In genomic region chr19:14475251-14476073, GRCh38 we compare ENCODE assay signal across 8 cellular contexts. TPM values are rescaled to one million over a fixed set of nuclear protein-coding genes. Genes with fewer than 3 reads are reported as not detected.
DNase-seq lines count a peak whose midpoint lies in the region; ATAC-seq and TF ChIP-seq lines count a peak whose summit lies in the region.

PTGER1 (minus strand) TSS chr19:14475354; CDS start chr19:14474320, 1,034 bp downstream.

- H3K4me3 ChIP-seq in heart right ventricle (peak within 1 kb of the TSS in 2 of 10 donors; percentile 13 to 38), SJCRH30 (peak within 1 kb of the TSS; percentile 55)

- WGBS in heart right ventricle, 2 donors, result 17 to 23% methylated on average over 33 of the region's 33 CpGs

- ATAC-seq in heart right ventricle (peak in 1 of 8 donors; percentile 7), GM18868 (IDR thresholded peaks at IDR 0.05; ENCODE audit: unreplicated experiment) (no peak)

- no peaks in the 10 kb centered on the region for H3K9me3 ChIP-seq in heart right ventricle
- no peaks in the 10 kb centered on the region for H3K9me3 ChIP-seq in SJCRH30 (replicated peaks)

- H3K36me3 ChIP-seq in heart right ventricle (peaks cover 0 to 47% (median 30%) of the 10 kb centered on the region in 9 donors), SJCRH30 (peaks cover 18% of the 10 kb centered on the region)

- no peak for DNase-seq in heart right ventricle
- DNase-seq in cardiac septum (ENCODE audit: low spot score), result no peak
- peak; percentile 66 to 76 for DNase-seq in SJCRH30
- DNase-seq in epithelial cell of prostate (ENCODE audit: low read depth, low spot score), result no peak
- peak; percentile 58 for DNase-seq in retina
- no peak for DNase-seq in NCI-H1048 (lab: John Stamatoyannopoulos, UW)
- no peak for DNase-seq in middle frontal gyrus (ENCODE audit: extremely low spot score, low spot score)

- H3K4me1 ChIP-seq in heart right ventricle (peaks cover 11 to 57% (median 33%) of the 10 kb centered on the region in 9 donors), SJCRH30 (peaks cover 9% of the 10 kb centered on the region)

- no peak within 1 kb of the TSS for H3K27ac ChIP-seq in heart right ventricle
- peak within 1 kb of the TSS; percentile 45 for H3K27ac ChIP-seq in SJCRH30
- peak within 1 kb of the TSS; percentile 78 for H3K27ac ChIP-seq in epithelial cell of prostate

- intact Hi-C loops in heart right ventricle (cut with DNase I), result loop anchor here in 1 of 10 donors (10.0 kb wide), 1 partner anchor 341 kb away; the partner anchor contains the start of gene ASF1B
- intact Hi-C loops in cardiac septum (cut with DNase I), result loop anchor here (10.0 kb wide), 1 partner anchor 331 kb away; no protein-coding TSS in a partner anchor

- peak in 7 of 9 donors; percentile 26 to 51 (median 40) for TF ChIP-seq CTCF in heart right ventricle (IDR thresholded peaks at IDR 0.05)

- H3K27me3 ChIP-seq in heart right ventricle (peaks cover 4 to 39% (median 31%) of the 10 kb centered on the region in 7 donors), SJCRH30 (no peaks in the 10 kb centered on the region)

RNA-seq across cellular contexts. Expression of gene PTGER1, which starts in this region (rescaled TPM):
- total RNA-seq in heart right ventricle (under 1 TPM in 1 of 10 donors, not detected in 9; 0.17 TPM), cardiac septum (not detected)
- polyA plus RNA-seq in heart right ventricle, result under 1 TPM in 1 of 2 donors, not detected in 1; 0.16 TPM
- total RNA-seq in SJCRH30 (2014; rRNA removed; shearing (Covaris generic)), result 1.2 and 1.7 TPM in 2 replicates

Comparison
In these comparisons a context has a peak if more than half of its experiments do, and no peak if none do; other contexts are left out.
1. DNase-seq: peak in SJCRH30 (2 of 2) and retina (single experiment); none in heart right ventricle (0 of 2), cardiac septum (single experiment), epithelial cell of prostate (single experiment), NCI-H1048 (single experiment) and middle frontal gyrus (single experiment).
2. H3K27ac ChIP-seq: peak in SJCRH30 (single experiment) and epithelial cell of prostate (single experiment); none in heart right ventricle (0 of 10).